Comparison of ENCODE assay signal across 11 cellular contexts in genomic region chr5:66960373-66961137, GRCh38.
DNase-seq lines count a peak whose midpoint lies in the region; ATAC-seq and TF ChIP-seq lines count a peak whose summit lies in the region.
"Had no signal": no experiment of that assay in that cellular context is flagged by ENCODE, and none has a peak within 500 bp of the region (broad histone marks: within the 10 kb centered on the region; RNA-seq: fewer than 3 reads in every experiment).

No MANE protein-coding gene starts in this region.

- peaks cover 0 to 26% (median 0%) of the 10 kb centered on the region in 4 donors for H3K4me1 ChIP-seq in right lobe of liver
- H3K4me1 ChIP-seq in transverse colon, result peaks cover 0 to 21% (median 10%) of the 10 kb centered on the region in 4 donors

- intact Hi-C loops in right lobe of liver (cut with DNase I) (no loop called here), transverse colon (cut with DNase I; ENCODE audit: low total_unique reads) (no loop called here)

- no peaks in the 10 kb centered on the region for H3K36me3 Mint-ChIP-seq in activated T-cell treated with anti-CD3 and anti-CD28 coated beads, Interleukin-2, amount 50 U/mL, for 72 hours (ENCODE audit: insufficient read depth in 2 of 2)
- H3K36me3 Mint-ChIP-seq: stimulated activated effector memory CD8-positive, alpha-beta T cell treated with anti-CD3 and anti-CD28 coated beads, Interleukin-12 subunit alpha, Interleukin-12 subunit beta, amount 100 ng/mL, for 72 hours had no signal

- H3K4me1 Mint-ChIP-seq in activated T-cell treated with anti-CD3 and anti-CD28 coated beads, Interleukin-2, amount 50 U/mL, for 72 hours (ENCODE audit: low read depth), result no peaks in the 10 kb centered on the region
- H3K4me1 Mint-ChIP-seq: stimulated activated effector memory CD8-positive, alpha-beta T cell treated with anti-CD3 and anti-CD28 coated beads, Interleukin-12 subunit alpha, Interleukin-12 subunit beta, amount 100 ng/mL, for 72 hours had no signal

- peaks cover 5% of the 10 kb centered on the region for H3K27me3 Mint-ChIP-seq in activated T-cell treated with anti-CD3 and anti-CD28 coated beads, Interleukin-2, amount 50 U/mL, for 72 hours (ENCODE audit: low read depth)

- WGBS in right lobe of liver (ENCODE audit: insufficient coverage, low coverage, low lambda C conversion rate, missing lambda C conversion rate), result 33% methylated on average over 7 of the region's 7 CpGs
- WGBS in transverse colon (ENCODE audit: low coverage in 1 of 2), 2 donors, result 40% methylated on average over 7 of the region's 7 CpGs

- ATAC-seq in right lobe of liver (peak in 3 of 4 donors; percentile 42 to 49 (median 48)), GM19035 (IDR thresholded peaks at IDR 0.05; ENCODE audit: unreplicated experiment) (no peak)
- no peak for ATAC-seq in activated T-cell treated with anti-CD3 and anti-CD28 coated beads, Interleukin-2, amount 50 U/mL, for 72 hours (replicated peaks in 1 of 2)
- ATAC-seq: stimulated activated effector memory CD8-positive, alpha-beta T cell treated with anti-CD3 and anti-CD28 coated beads, Interleukin-12 subunit alpha, Interleukin-12 subunit beta, amount 100 ng/mL, for 72 hours had no signal

- H3K4me3 ChIP-seq in right lobe of liver, result no peak overlapping the region
- H3K4me3 ChIP-seq in transverse colon, result no peak overlapping the region

- no peak for TF ChIP-seq EP300 in transverse colon (IDR thresholded peaks at IDR 0.05; ENCODE audit: low read depth)

- H3K9me3 ChIP-seq in right lobe of liver, result no peaks in the 10 kb centered on the region
- H3K9me3 ChIP-seq in transverse colon, result no peaks in the 10 kb centered on the region

- in situ Hi-C loops in transverse colon (cut with MboI; ENCODE audit: low pct_ligation_motif_present in 1 of 4, low pct_unique_long_range_greater_than_20kb in 1 of 4, low sequenced_read_pairs in 3 of 4), result no loop called here

- peak; percentile 27 for DNase-seq in LoVo (ENCODE audit: low spot score)
- DNase-seq in astrocyte of the hippocampus (ENCODE audit: low read depth, low spot score), result peak; percentile 52
- no peak for DNase-seq in right lobe of liver
- peak; percentile 46 for DNase-seq in transverse colon
- DNase-seq in SK-N-DZ (ENCODE audit: low spot score), result no peak
- DNase-seq in activated T-cell treated with anti-CD3 and anti-CD28 coated beads, Interleukin-2, amount 50 U/mL, for 72 hours, result no peak
- DNase-seq: dermis blood vessel endothelial cell, NCI-H2081 treated with DMSO at 0.1 percent for 48 hours had no signal

- no peak overlapping the region for H3K27ac Mint-ChIP-seq in activated T-cell treated with anti-CD3 and anti-CD28 coated beads, Interleukin-2, amount 50 U/mL, for 72 hours
- H3K27ac Mint-ChIP-seq: stimulated activated effector memory CD8-positive, alpha-beta T cell treated with anti-CD3 and anti-CD28 coated beads, Interleukin-12 subunit alpha, Interleukin-12 subunit beta, amount 100 ng/mL, for 72 hours had no signal

- no peak overlapping the region for H3K4me3 Mint-ChIP-seq in activated T-cell treated with anti-CD3 and anti-CD28 coated beads, Interleukin-2, amount 50 U/mL, for 72 hours
- H3K4me3 Mint-ChIP-seq: neural crest cell; stimulated activated effector memory CD8-positive, alpha-beta T cell treated with anti-CD3 and anti-CD28 coated beads, Interleukin-12 subunit alpha, Interleukin-12 subunit beta, amount 100 ng/mL, for 72 hours had no signal

- no peak for TF ChIP-seq POLR2A in right lobe of liver (IDR thresholded peaks at IDR 0.05)
- TF ChIP-seq POLR2A in transverse colon (IDR thresholded peaks at IDR 0.05), result no peak

- H3K27me3 ChIP-seq in right lobe of liver, result no peaks in the 10 kb centered on the region
- H3K27me3 ChIP-seq in transverse colon, result no peaks in the 10 kb centered on the region

- H3K27ac ChIP-seq in right lobe of liver, result peak overlapping the region in 2 of 3 donors; percentile 25 to 26
- peak overlapping the region in 2 of 4 donors; percentile 36 to 57 for H3K27ac ChIP-seq in transverse colon

- H3K36me3 ChIP-seq in right lobe of liver, result no peaks in the 10 kb centered on the region
- H3K36me3 ChIP-seq in transverse colon, result no peaks in the 10 kb centered on the region

- H3K9me3 Mint-ChIP-seq in activated T-cell treated with anti-CD3 and anti-CD28 coated beads, Interleukin-2, amount 50 U/mL, for 72 hours, result no peaks in the 10 kb centered on the region
- H3K9me3 Mint-ChIP-seq: neural crest cell; stimulated activated effector memory CD8-positive, alpha-beta T cell treated with anti-CD3 and anti-CD28 coated beads, Interleukin-12 subunit alpha, Interleukin-12 subunit beta, amount 100 ng/mL, for 72 hours had no signal

- TF ChIP-seq CTCF in right lobe of liver (IDR thresholded peaks at IDR 0.05) (no peak), transverse colon (IDR thresholded peaks at IDR 0.05) (no peak)

Comparison
In these comparisons a context has a peak if more than half of its experiments do, and no peak if none do; other contexts are left out.
1. DNase-seq: peak in LoVo (single experiment), astrocyte of the hippocampus (single experiment) and transverse colon (single experiment); none in right lobe of liver (0 of 3), SK-N-DZ (single experiment) and activated T-cell treated with anti-CD3 and anti-CD28 coated beads, Interleukin-2, amount 50 U/mL, for 72 hours (0 of 2).
2. ATAC-seq: peak in right lobe of liver (3 of 4); none in GM19035 (single experiment) and activated T-cell treated with anti-CD3 and anti-CD28 coated beads, Interleukin-2, amount 50 U/mL, for 72 hours (0 of 2).